19 cellular contexts compared by ENCODE assay signal in the genomic region with DNA sequence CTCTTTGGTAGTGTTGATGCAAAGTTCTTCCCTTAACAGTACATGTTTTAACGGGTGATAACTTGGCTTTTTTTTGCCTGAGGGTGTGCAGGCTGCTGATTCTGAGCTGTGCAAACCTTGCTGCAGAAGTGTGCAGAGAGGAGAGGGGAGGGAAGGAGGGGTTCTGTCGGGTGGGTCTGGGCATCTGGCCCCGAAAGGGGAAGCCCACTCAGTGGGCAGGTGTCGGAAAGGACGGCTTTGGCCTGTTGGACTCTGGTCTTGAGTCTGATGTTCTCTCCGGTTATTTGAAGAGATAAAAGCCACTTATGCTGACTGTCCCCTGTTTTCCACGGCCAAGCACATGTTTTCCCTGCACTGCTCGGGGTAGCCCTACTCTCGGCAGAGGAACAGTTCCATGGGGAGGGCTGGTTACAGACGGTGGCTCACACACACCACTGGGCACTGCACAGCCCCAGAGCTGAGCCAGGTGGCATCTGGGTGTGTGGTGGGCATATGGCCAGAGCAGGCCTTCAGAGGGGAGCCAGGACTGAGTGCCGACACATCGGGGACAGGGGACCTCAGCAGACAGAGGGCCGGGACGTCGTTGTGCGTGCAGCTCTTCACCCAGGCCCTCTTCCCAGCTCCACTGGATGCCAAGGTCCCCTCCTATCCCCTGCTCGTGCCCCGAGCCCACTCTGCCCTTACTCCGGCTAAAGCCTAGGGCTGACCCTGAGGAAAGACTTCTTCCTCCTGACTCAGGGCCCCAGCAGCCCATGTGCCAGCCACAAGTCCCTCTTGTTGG.
DNase-seq lines count a peak whose midpoint lies in the region; ATAC-seq, FAIRE-seq and TF ChIP-seq lines count a peak whose summit lies in the region.
"Had no signal": no experiment of that assay in that cellular context is flagged by ENCODE, and none has a peak within 500 bp of the region (broad histone marks: within the 10 kb centered on the region; RNA-seq: fewer than 3 reads in every experiment).

No MANE protein-coding gene starts in this region.

- H3K4me1 ChIP-seq in HepG2 (ENCODE audit: insufficient read depth, low read length), result no peaks in the 10 kb centered on the region
- no peaks in the 10 kb centered on the region for H3K4me1 ChIP-seq in testis
- H3K4me1 ChIP-seq: Caco-2 had no signal

- POLR2A ChIA-PET in HepG2 (lab: Yijun Ruan, JAX), result no interaction called here

- DNase-seq in NCI-H69 (lab: John Stamatoyannopoulos, UW), result peak; percentile 63
- DNase-seq in HepG2 (ENCODE audit: low spot score), result no peak
- no peak for DNase-seq in NCI-H524 treated with DMSO at 0.1 percent for 48 hours (lab: John Stamatoyannopoulos, UW)
- no peak for DNase-seq in stimulated activated naive CD8-positive, alpha-beta T cell treated with anti-CD3 and anti-CD28 coated beads, Interleukin-15, amount 100 ng/mL, for 72 hours
- DNase-seq in testis, result no peak
- DNase-seq: C1 segment of cervical spinal cord; Caco-2; CD4-positive, alpha-beta T cell; DND-41; GDM1; HCEC 1CT; HFFc6 had no signal

- H3K79me2 ChIP-seq in HepG2 (ENCODE audit: insufficient read depth, low read length), result no peaks in the 10 kb centered on the region

- 6% methylated on average over 5 of the region's 19 CpGs for WGBS in HepG2 (ENCODE audit: low lambda C conversion rate)
- WGBS in testis, 2 donors, result 79 to 83% methylated on average over 8 to 19 of the region's 19 CpGs

- TF ChIP-seq CTCF in brain (conservative IDR thresholded peaks at IDR 0.05), result no peak
- no peak for TF ChIP-seq CTCF in HepG2 (CRISPR knock-in tag; IDR thresholded peaks at IDR 0.05)
- TF ChIP-seq CTCF in testis (IDR thresholded peaks at IDR 0.05), result no peak

- H3K4me1 Mint-ChIP-seq in brain, result peaks cover 85% of the 10 kb centered on the region
- H3K4me1 Mint-ChIP-seq in stimulated activated memory B cell treated with anti-CD40 and anti-IgM and Interleukin-4, amounts not matched to agents 10 μg/mL and 1 μg/mL and 100 μg/mL, for 72 hours, result no peaks in the 10 kb centered on the region
- H3K4me1 Mint-ChIP-seq in stimulated activated naive CD8-positive, alpha-beta T cell treated with anti-CD3 and anti-CD28 coated beads, Interleukin-15, amount 100 ng/mL, for 72 hours, result no peaks in the 10 kb centered on the region
- H3K4me1 Mint-ChIP-seq: B cell had no signal

- H3K27ac ChIP-seq in HepG2 (ENCODE audit: extremely low read length, insufficient read depth, low read length) (no peak overlapping the region), testis (no peak overlapping the region)
- H3K27ac ChIP-seq: HL-60 had no signal

- H3K27me3 ChIP-seq in HepG2 (ENCODE audit: control insufficient read depth in 1 of 2, insufficient read depth in 2 of 2, low read length in 2 of 2), result peaks cover 8 to 78% of the 10 kb centered on the region in 2 experiments
- H3K27me3 ChIP-seq in testis, result no peaks in the 10 kb centered on the region

- no peaks in the 10 kb centered on the region for H4K20me1 ChIP-seq in HepG2 (ENCODE audit: insufficient read depth, low read length)

- no peak for TF ChIP-seq RAD21 in HepG2 (CRISPR knock-in tag; IDR thresholded peaks at IDR 0.05)

- peaks cover 0 to 4% (median 0%) of the 10 kb centered on the region in 5 experiments for H3K9me3 Mint-ChIP-seq in brain
- H3K9me3 Mint-ChIP-seq in stimulated activated memory B cell treated with anti-CD40 and anti-IgM and Interleukin-4, amounts not matched to agents 10 μg/mL and 1 μg/mL and 100 μg/mL, for 72 hours, result no peaks in the 10 kb centered on the region
- H3K9me3 Mint-ChIP-seq in stimulated activated naive CD8-positive, alpha-beta T cell treated with anti-CD3 and anti-CD28 coated beads, Interleukin-15, amount 100 ng/mL, for 72 hours, result no peaks in the 10 kb centered on the region
- H3K9me3 Mint-ChIP-seq: CD4-positive, alpha-beta T cell; HFFc6 had no signal

- peak; percentile 38 for ATAC-seq in HepG2
- peak; percentile 22 for ATAC-seq in stimulated activated memory B cell treated with anti-CD40 and anti-IgM and Interleukin-4, amounts not matched to agents 10 μg/mL and 1 μg/mL and 100 μg/mL, for 72 hours
- ATAC-seq in stimulated activated naive CD8-positive, alpha-beta T cell treated with anti-CD3 and anti-CD28 coated beads, Interleukin-15, amount 100 ng/mL, for 72 hours, result no peak

- no peak overlapping the region for H3K4me3 ChIP-seq in HepG2 (replicated peaks in 1 of 3; ENCODE audit: insufficient read depth in 1 of 3, low read depth in 2 of 3, low read length in 3 of 3)
- no peak overlapping the region for H3K4me3 ChIP-seq in testis

- H3K27ac Mint-ChIP-seq in brain, result peak overlapping the region in 3 of 5 experiments; percentile 19 to 90 (median 69)
- no peak overlapping the region for H3K27ac Mint-ChIP-seq in stimulated activated memory B cell treated with anti-CD40 and anti-IgM and Interleukin-4, amounts not matched to agents 10 μg/mL and 1 μg/mL and 100 μg/mL, for 72 hours
- no peak overlapping the region for H3K27ac Mint-ChIP-seq in stimulated activated naive CD8-positive, alpha-beta T cell treated with anti-CD3 and anti-CD28 coated beads, Interleukin-15, amount 100 ng/mL, for 72 hours
- H3K27ac Mint-ChIP-seq: B cell; CD4-positive, alpha-beta T cell; HFFc6 had no signal

- no peak overlapping the region for H3K4me2 ChIP-seq in HepG2 (ENCODE audit: low read depth, low read length)

- H3K4me3 Mint-ChIP-seq in brain, result peak overlapping the region in 2 of 5 experiments; percentile 29 to 41
- no peak overlapping the region for H3K4me3 Mint-ChIP-seq in stimulated activated memory B cell treated with anti-CD40 and anti-IgM and Interleukin-4, amounts not matched to agents 10 μg/mL and 1 μg/mL and 100 μg/mL, for 72 hours
- no peak overlapping the region for H3K4me3 Mint-ChIP-seq in stimulated activated naive CD8-positive, alpha-beta T cell treated with anti-CD3 and anti-CD28 coated beads, Interleukin-15, amount 100 ng/mL, for 72 hours
- H3K4me3 Mint-ChIP-seq: B cell; CD4-positive, alpha-beta T cell; HFFc6 had no signal

- CTCF ChIA-PET in HepG2 (lab: Yijun Ruan, JAX; ENCODE audit: low intra/inter-chr PET ratio, low total read pairs), result no interaction called here

- H3K9me3 ChIP-seq in HepG2 (ENCODE audit: low read length) (no peaks in the 10 kb centered on the region), testis (no peaks in the 10 kb centered on the region)
- H3K9me3 ChIP-seq: Caco-2 had no signal

- no peaks in the 10 kb centered on the region for H3K36me3 Mint-ChIP-seq in brain
- H3K36me3 Mint-ChIP-seq in stimulated activated memory B cell treated with anti-CD40 and anti-IgM and Interleukin-4, amounts not matched to agents 10 μg/mL and 1 μg/mL and 100 μg/mL, for 72 hours, result no peaks in the 10 kb centered on the region

- in situ Hi-C loops in HepG2 (cut with HindIII; ENCODE audit: extremely low pct_ligation_motif_present, low pct_unique_long_range_greater_than_20kb), result no loop called here

- H2AFZ ChIP-seq in HepG2 (ENCODE audit: low read length), result no peak overlapping the region

- H3K36me3 ChIP-seq in HepG2 (replicated peaks in 1 of 2; ENCODE audit: control insufficient read depth in 1 of 2, insufficient read depth in 2 of 2, low read length in 2 of 2) (no peaks in the 10 kb centered on the region), testis (ENCODE audit: low read depth, missing control alignments) (no peaks in the 10 kb centered on the region)

- intact Hi-C loops in HepG2 (cut with micrococcal nuclease; ENCODE audit: unreplicated experiment), result no loop called here
- intact Hi-C loops in testis (cut with DNase I; ENCODE audit: low total_unique reads), result no loop called here

- H3K9ac ChIP-seq in HepG2 (ENCODE audit: insufficient read depth, low read depth, low read length), result no peak overlapping the region

- peaks cover 14% of the 10 kb centered on the region for H3K27me3 Mint-ChIP-seq in brain
- peaks cover 16% of the 10 kb centered on the region for H3K27me3 Mint-ChIP-seq in stimulated activated memory B cell treated with anti-CD40 and anti-IgM and Interleukin-4, amounts not matched to agents 10 μg/mL and 1 μg/mL and 100 μg/mL, for 72 hours
- peaks cover 30% of the 10 kb centered on the region for H3K27me3 Mint-ChIP-seq in stimulated activated naive CD8-positive, alpha-beta T cell treated with anti-CD3 and anti-CD28 coated beads, Interleukin-15, amount 100 ng/mL, for 72 hours

- no peak for FAIRE-seq in HepG2 (lab: Jason Lieb, UNC)
- FAIRE-seq: A204.1, GM12892, GM19239 had no signal

- no TSS peak for BruUV-seq in HepG2 (replicated peaks; lab: Mats Ljungman, UMichigan)

- TF ChIP-seq POLR2A in HepG2 (IDR thresholded peaks at IDR 0.05; ENCODE audit: insufficient read depth in 1 of 2, low read depth in 2 of 2, low read length in 2 of 2) (no peak), testis (IDR thresholded peaks at IDR 0.05) (no peak)

- TF ChIP-seq EP300 in HepG2 (IDR thresholded peaks at IDR 0.05; ENCODE audit: low read depth in 2 of 2, low read length in 2 of 2) (no peak), HepG2 (CRISPR knock-in tag; IDR thresholded peaks at IDR 0.05; ENCODE audit: borderline replicate concordance) (no peak)

TF ChIP-seq in HepG2, 621 proteins besides CTCF, POLR2A, EP300 and RAD21 (continues in another document):
- TF ChIP-seq ZNF782 (CRISPR knock-in tag; IDR thresholded peaks at IDR 0.05; ENCODE audit: borderline replicate concordance), result no peak
- no peak for TF ChIP-seq MIER3 (CRISPR knock-in tag; IDR thresholded peaks at IDR 0.05; ENCODE audit: borderline replicate concordance)
- TF ChIP-seq, protein P1, sequence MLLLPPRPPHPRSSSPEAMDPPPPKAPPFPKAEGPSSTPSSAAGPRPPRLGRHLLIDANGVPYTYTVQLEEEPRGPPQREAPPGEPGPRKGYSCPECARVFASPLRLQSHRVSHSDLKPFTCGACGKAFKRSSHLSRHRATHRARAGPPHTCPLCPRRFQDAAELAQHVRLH (CRISPR knock-in tag; IDR thresholded peaks at IDR 0.05; ENCODE audit: borderline replicate concordance, low read depth), result no peak
- TF ChIP-seq GABPA (IDR thresholded peaks at IDR 0.05; ENCODE audit: low read depth, low read length), result no peak
- no peak for TF ChIP-seq GABPA (CRISPR knock-in tag; IDR thresholded peaks at IDR 0.05; ENCODE audit: low read depth)

Comparison
In these comparisons a context has a peak if more than half of its experiments do, and no peak if none do; other contexts are left out.
1. H3K27ac Mint-ChIP-seq: peak in brain (3 of 5); none in stimulated activated memory B cell treated with anti-CD40 and anti-IgM and Interleukin-4, amounts not matched to agents 10 μg/mL and 1 μg/mL and 100 μg/mL, for 72 hours (single experiment) and stimulated activated naive CD8-positive, alpha-beta T cell treated with anti-CD3 and anti-CD28 coated beads, Interleukin-15, amount 100 ng/mL, for 72 hours (0 of 2).